In the genomic region with DNA sequence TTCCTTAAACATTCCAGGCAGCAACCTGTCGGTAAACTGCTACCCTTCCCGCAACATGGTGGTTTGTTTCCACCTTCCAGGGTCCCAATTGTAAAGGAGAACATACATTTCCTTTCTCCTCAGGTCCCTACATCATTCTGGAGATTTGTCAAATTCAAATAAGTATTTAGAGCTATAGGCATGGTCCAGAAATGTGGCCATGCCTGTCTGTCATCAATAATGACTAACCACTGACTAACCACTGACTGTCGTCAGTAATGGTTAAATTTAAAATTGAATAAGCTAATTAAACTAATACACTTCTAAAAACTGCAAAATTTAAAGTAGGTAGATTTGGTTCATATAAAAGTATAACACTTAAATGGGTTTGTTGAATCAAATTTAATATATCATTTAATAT, we compare ENCODE assay signal across 29 cellular contexts.
"Had no signal": no experiment of that assay in that cellular context is flagged by ENCODE, and none has a peak within 500 bp of the region (broad histone marks: within the 10 kb centered on the region; RNA-seq: fewer than 3 reads in every experiment).

No MANE protein-coding gene starts in this region.

- H3K9me3 ChIP-seq: adrenal gland, body of pancreas, breast epithelium, MG63, Peyer's patch had no signal

- H3K27me3 ChIP-seq: adrenal gland, body of pancreas, breast epithelium, MG63, Peyer's patch had no signal

- H3K36me3 ChIP-seq: adrenal gland, breast epithelium, MG63, Peyer's patch had no signal

- ATAC-seq: activated CD4-positive, alpha-beta T cell treated with anti-CD3 and anti-CD28 coated beads for 36 hours; activated CD4-positive, CD25-positive, alpha-beta regulatory T cell treated with anti-CD3 and anti-CD28 coated beads, Interleukin-2, amount 50 U/mL, for 24 hours; activated CD8-positive, alpha-beta T cell treated with anti-CD3 and anti-CD28 coated beads, Interleukin-2, amount 10 ng/mL, durations not matched to agents 7 days and 5 days; activated naive CD4-positive, alpha-beta T cell treated with anti-CD3 and anti-CD28 coated beads, Interleukin-2, amount 50 U/mL, for 72 hours; body of pancreas; WTC11 had no signal

- DNase-seq: activated CD4-positive, alpha-beta T cell treated with anti-CD3 and anti-CD28 coated beads for 36 hours; activated CD4-positive, alpha-beta T cell treated with anti-CD3 and anti-CD28 coated beads, Interleukin-2, amount 10 ng/mL, durations not matched to agents 7 days and 5 days; activated CD4-positive, alpha-beta T cell treated with anti-CD3 and anti-CD28 coated beads, Interleukin-2, amount 50 U/mL, for 48 hours; activated CD8-positive, alpha-beta T cell treated with anti-CD3 and anti-CD28 coated beads, Interleukin-2, amount 10 ng/mL, durations not matched to agents 7 days and 5 days; activated gamma-delta T cell; activated naive CD4-positive, alpha-beta T cell treated with anti-CD3 and anti-CD28 coated beads for 36 hours; activated T-cell treated with anti-CD3 and anti-CD28 coated beads, Interleukin-2, amount 50 U/mL, for 24 hours; adrenal gland; body of pancreas; caudate nucleus; cerebellar nuclear complex; Kasumi-1; MG63; MV-4-11; NCI-H1092; NCI-H1436 treated with DMSO at 0.1 percent for 48 hours; NCI-H1694 treated with DMSO at 0.1 percent for 48 hours; NCI-H2029; NCI-H345; NCI-H524 treated with DMSO at 0.1 percent for 48 hours; Peyer's patch; Right ventricle myocardium superior; SW 1271; T-helper 1 cell; T1000 had no signal

- H3K4me1 ChIP-seq: adrenal gland, body of pancreas, breast epithelium, Peyer's patch had no signal

- H3K4me3 ChIP-seq: adrenal gland, body of pancreas, breast epithelium, MG63, Peyer's patch had no signal

- H3K27ac ChIP-seq: adrenal gland, body of pancreas, breast epithelium, Peyer's patch had no signal
